Comparison of ENCODE assay signal across 1 cellular context in the genomic region with DNA sequence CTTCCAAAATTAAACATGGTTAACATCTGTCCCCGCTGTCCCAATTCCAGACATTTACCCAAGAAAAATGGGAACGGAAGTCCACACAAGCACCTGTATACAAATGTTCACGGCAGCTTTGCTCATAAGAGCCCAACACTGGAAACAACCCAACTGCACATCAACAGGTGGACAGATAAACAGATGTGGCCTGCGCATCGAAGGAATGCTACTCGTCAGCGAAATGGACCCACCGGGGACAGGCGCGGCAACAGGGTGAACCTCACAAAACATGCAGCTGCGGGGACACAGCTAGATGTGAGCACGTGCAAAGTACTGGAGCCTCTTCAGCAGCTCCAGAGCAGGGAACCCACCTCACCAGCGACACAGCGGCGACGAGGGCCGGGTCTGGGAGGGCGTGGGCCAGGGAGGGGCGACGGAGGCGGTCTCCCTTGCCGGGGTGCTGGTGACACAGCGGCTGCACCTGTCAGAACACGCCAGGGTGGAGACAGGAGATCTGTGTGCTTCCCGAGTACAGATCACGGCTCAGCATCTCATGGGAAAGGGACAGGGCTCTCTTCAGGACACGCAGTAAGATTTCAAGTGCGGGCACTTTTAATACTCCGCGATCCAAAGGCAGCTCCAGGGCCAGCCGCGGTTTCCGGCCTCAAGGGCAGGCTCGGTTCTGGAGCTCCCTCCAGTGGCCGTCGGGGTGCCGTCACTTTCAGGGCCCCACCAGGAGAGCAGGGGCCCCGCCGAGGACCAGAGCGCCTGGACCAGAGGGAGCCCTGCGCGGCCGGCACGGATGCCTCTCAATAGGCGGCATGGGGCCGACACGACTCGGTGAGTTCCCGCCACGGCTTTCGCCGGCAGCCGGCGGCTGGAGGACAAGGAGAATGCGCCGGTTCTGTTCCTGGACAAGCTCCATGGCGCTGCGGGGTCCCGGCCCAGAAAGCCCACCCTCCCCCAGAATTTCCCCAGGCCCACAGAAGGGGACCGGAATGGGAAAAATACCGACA.
A peak's percentile ranks its signal among the peaks of the same experiment; 100 is the strongest.
TF ChIP-seq lines count a peak whose summit lies in the region.

No MANE protein-coding gene starts in this region.

TF ChIP-seq in GM12878, 131 proteins besides CTCF, POLR2A, EP300 and RAD21 (continued from another document):
- TF ChIP-seq, protein P1, sequence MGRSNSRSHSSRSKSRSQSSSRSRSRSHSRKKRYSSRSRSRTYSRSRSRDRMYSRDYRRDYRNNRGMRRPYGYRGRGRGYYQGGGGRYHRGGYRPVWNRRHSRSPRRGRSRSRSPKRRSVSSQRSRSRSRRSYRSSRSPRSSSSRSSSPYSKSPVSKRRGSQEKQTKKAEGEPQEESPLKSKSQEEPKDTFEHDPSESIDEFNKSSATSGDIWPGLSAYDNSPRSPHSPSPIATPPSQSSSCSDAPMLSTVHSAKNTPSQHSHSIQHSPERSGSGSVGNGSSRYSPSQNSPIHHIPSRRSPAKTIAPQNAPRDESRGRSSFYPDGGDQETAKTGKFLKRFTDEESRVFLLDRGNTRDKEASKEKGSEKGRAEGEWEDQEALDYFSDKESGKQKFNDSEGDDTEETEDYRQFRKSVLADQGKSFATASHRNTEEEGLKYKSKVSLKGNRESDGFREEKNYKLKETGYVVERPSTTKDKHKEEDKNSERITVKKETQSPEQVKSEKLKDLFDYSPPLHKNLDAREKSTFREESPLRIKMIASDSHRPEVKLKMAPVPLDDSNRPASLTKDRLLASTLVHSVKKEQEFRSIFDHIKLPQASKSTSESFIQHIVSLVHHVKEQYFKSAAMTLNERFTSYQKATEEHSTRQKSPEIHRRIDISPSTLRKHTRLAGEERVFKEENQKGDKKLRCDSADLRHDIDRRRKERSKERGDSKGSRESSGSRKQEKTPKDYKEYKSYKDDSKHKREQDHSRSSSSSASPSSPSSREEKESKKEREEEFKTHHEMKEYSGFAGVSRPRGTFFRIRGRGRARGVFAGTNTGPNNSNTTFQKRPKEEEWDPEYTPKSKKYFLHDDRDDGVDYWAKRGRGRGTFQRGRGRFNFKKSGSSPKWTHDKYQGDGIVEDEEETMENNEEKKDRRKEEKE (IDR thresholded peaks at IDR 0.05), result no peak
- TF ChIP-seq CREM (IDR thresholded peaks at IDR 0.05; ENCODE audit: low read depth) (peak; percentile 34; the same call in 1 of the 2 replicates), KDM1A (IDR thresholded peaks at IDR 0.05; ENCODE audit: borderline replicate concordance) (no peak)
